1 cellular context compared by ENCODE assay signal in genomic region chr3:52685285-52685704, GRCh38.
TF ChIP-seq lines count a peak whose summit lies in the region.

No MANE protein-coding gene starts in this region.

TF ChIP-seq in HEK293, 187 proteins besides CTCF, POLR2A, EP300 and RAD21 (continued from another document):
- no peak for TF ChIP-seq ZNF148 (tag by site-specific recombination; IDR thresholded peaks at IDR 0.05; ENCODE audit: borderline replicate concordance)
- no peak for TF ChIP-seq ZNF510 (tag by site-specific recombination; IDR thresholded peaks at IDR 0.05; ENCODE audit: insufficient replicate concordance)
- no peak for TF ChIP-seq SCRT2 (tag by site-specific recombination; IDR thresholded peaks at IDR 0.05)
- TF ChIP-seq ZNF837 (tag by site-specific recombination; IDR thresholded peaks at IDR 0.05): no peak
- TF ChIP-seq ZNF692 (tag by site-specific recombination; IDR thresholded peaks at IDR 0.05): peak; percentile 34; the same call in 1 of the 2 replicates
- peak; percentile 37; the same call in 1 of the 2 replicates for TF ChIP-seq ZNF335 (tag by site-specific recombination; conservative IDR thresholded peaks at IDR 0.05)
TF ChIP-seq in HEK293: peak in this region for 7.
